1 cellular context compared by ENCODE assay signal in genomic region chr3:115062009-115062408, GRCh38.
TF ChIP-seq lines count a peak whose summit lies in the region.

No MANE protein-coding gene starts in this region.

TF ChIP-seq in WTC11, 78 proteins besides CTCF, POLR2A, EP300 and RAD21 (continued from another document):
- TF ChIP-seq ARID4B (CRISPR knock-in tag; IDR thresholded peaks at IDR 0.05; ENCODE audit: borderline replicate concordance) (no peak), USF1 (CRISPR knock-in tag; IDR thresholded peaks at IDR 0.05) (no peak), USF2 (CRISPR knock-in tag; IDR thresholded peaks at IDR 0.05) (no peak), STAT6 (CRISPR knock-in tag; conservative IDR thresholded peaks at IDR 0.05; ENCODE audit: low read depth) (no peak), ATF6 (CRISPR knock-in tag; IDR thresholded peaks at IDR 0.05) (no peak), NFE2L1 (CRISPR knock-in tag; IDR thresholded peaks at IDR 0.05) (no peak)
TF ChIP-seq in WTC11: peak in this region for 0.
